12 cellular contexts compared by ENCODE assay signal in the genomic region with DNA sequence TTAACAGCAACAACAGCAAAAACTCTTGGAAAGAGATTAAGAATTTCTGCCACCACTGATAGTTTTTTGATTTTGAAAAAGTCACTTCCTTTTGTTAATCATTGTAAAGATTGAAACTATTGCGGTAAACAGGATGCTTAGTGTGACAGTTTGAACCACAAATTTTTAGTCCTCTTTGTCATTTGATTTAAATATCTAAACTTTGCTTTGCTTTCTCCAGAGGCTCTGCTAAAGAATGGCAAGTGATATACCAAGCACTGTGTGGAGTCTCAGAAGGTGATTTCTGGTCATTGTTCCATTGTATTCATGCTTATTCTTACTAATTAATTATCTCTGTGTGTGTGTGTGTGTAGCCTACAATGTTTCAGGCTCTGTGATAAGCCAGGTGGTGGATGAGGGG.
DNase-seq lines count a peak whose midpoint lies in the region; ATAC-seq and TF ChIP-seq lines count a peak whose summit lies in the region.
"Had no signal": no experiment of that assay in that cellular context is flagged by ENCODE, and none has a peak within 500 bp of the region (broad histone marks: within the 10 kb centered on the region; RNA-seq: fewer than 3 reads in every experiment).

No MANE protein-coding gene starts in this region.

- ATAC-seq in GM18873 (IDR thresholded peaks at IDR 0.05; ENCODE audit: low FRiP score, unreplicated experiment) (peak; percentile 82), GM21825 (IDR thresholded peaks at IDR 0.05; ENCODE audit: unreplicated experiment) (peak; percentile 87), HG03432 (IDR thresholded peaks at IDR 0.05; ENCODE audit: unreplicated experiment) (peak; percentile 68), left ventricle myocardium superior (no peak), PC-3 (no peak)

- POLR2A ChIA-PET in CD4-positive, alpha-beta memory T cell (lab: Charles Lee; ENCODE audit: partially characterized antibody) = interaction anchor here (0.7 to 1.1 kb wide), 2 partner anchors 11 to 83 kb away, joined by 3 read pairs; no protein-coding TSS in a partner anchor
- POLR2A ChIA-PET in OCI-LY7 (lab: Charles Lee) = no interaction called here
- POLR2A ChIA-PET in PC-3 (lab: Charles Lee; ENCODE audit: unreplicated experiment) = no interaction called here

- no peak overlapping the region for H3K27ac ChIP-seq in CD4-positive, alpha-beta memory T cell (ENCODE audit: low read depth, low read length)
- no peak overlapping the region for H3K27ac ChIP-seq in OCI-LY7 (ENCODE audit: low read depth, low read length, poor library complexity, severe bottlenecking)
- H3K27ac ChIP-seq in PC-3 (ENCODE audit: low read length) = no peak overlapping the region
- H3K27ac ChIP-seq: parathyroid adenoma, vagina had no signal

- H3K9me2 ChIP-seq in OCI-LY7 (ENCODE audit: insufficient read depth, low read length) (no peaks in the 10 kb centered on the region), PC-3 (replicated peaks; ENCODE audit: low read length) (no peaks in the 10 kb centered on the region)

- peaks cover 15% of the 10 kb centered on the region for H3K4me1 ChIP-seq in CD4-positive, alpha-beta memory T cell (ENCODE audit: insufficient read depth, low read length)
- H3K4me1 ChIP-seq in OCI-LY7 (ENCODE audit: insufficient read depth, low read length, poor library complexity, severe bottlenecking) (no peaks in the 10 kb centered on the region), PC-3 (ENCODE audit: insufficient read depth, low read length) (no peaks in the 10 kb centered on the region)
- H3K4me1 ChIP-seq: parathyroid adenoma, vagina had no signal

- no peaks in the 10 kb centered on the region for H3K36me3 ChIP-seq in CD4-positive, alpha-beta memory T cell (ENCODE audit: insufficient read depth, low read length)
- H3K36me3 ChIP-seq in OCI-LY7 (ENCODE audit: insufficient read depth, low read length) (no peaks in the 10 kb centered on the region), PC-3 (ENCODE audit: low read depth, low read length) (no peaks in the 10 kb centered on the region)
- H3K36me3 ChIP-seq: vagina had no signal

- peak in 2 of 5 donors; percentile 4 to 8 for DNase-seq in CD4-positive, alpha-beta memory T cell
- no peak for DNase-seq in hypothalamus (lab: John Stamatoyannopoulos, UW)
- no peak for DNase-seq in OCI-LY7 (ENCODE audit: low spot score)
- DNase-seq in left ventricle myocardium superior = no peak
- no peak for DNase-seq in PC-3
- DNase-seq: activated naive CD4-positive, alpha-beta T cell; NCI-H2107 had no signal

- TF ChIP-seq CTCF in OCI-LY7 (conservative IDR thresholded peaks at IDR 0.05; ENCODE audit: low read length) (no peak), PC-3 (conservative IDR thresholded peaks at IDR 0.05; ENCODE audit: low read depth, low read length) (no peak)

- H4K20me1 ChIP-seq in OCI-LY7 (ENCODE audit: insufficient read depth, low read length) = no peaks in the 10 kb centered on the region
- no peaks in the 10 kb centered on the region for H4K20me1 ChIP-seq in PC-3 (ENCODE audit: low read length)

- intact Hi-C loops in CD4-positive, alpha-beta memory T cell (cut with micrococcal nuclease) = no loop called here
- intact Hi-C loops in OCI-LY7 (cut with micrococcal nuclease; ENCODE audit: unreplicated experiment) = no loop called here
- intact Hi-C loops in left ventricle myocardium superior (cut with micrococcal nuclease) = no loop called here
- intact Hi-C loops in PC-3 (cut with micrococcal nuclease) = no loop called here

- H3K9me3 ChIP-seq in CD4-positive, alpha-beta memory T cell (ENCODE audit: control insufficient read depth in 1 of 2, low read length in 2 of 2) = no peaks in the 10 kb centered on the region
- H3K9me3 ChIP-seq in OCI-LY7 (ENCODE audit: low read length) (no peaks in the 10 kb centered on the region), PC-3 (ENCODE audit: low read length) (no peaks in the 10 kb centered on the region)
- H3K9me3 ChIP-seq: vagina had no signal

- no peak overlapping the region for H3K4me3 ChIP-seq in CD4-positive, alpha-beta memory T cell (ENCODE audit: low read length in 2 of 2)
- H3K4me3 ChIP-seq in OCI-LY7 (ENCODE audit: low read depth, low read length, poor library complexity, severe bottlenecking) = no peak overlapping the region
- no peak overlapping the region for H3K4me3 ChIP-seq in PC-3 (ENCODE audit: low read length)
- H3K4me3 ChIP-seq: vagina had no signal

- no peaks in the 10 kb centered on the region for H3K36me3 Mint-ChIP-seq in CD4-positive, alpha-beta memory T cell

- peak overlapping the region in 5 of 8 donors; percentile 0 to 30 (median 19) for H3K4me3 Mint-ChIP-seq in CD4-positive, alpha-beta memory T cell

- H3K4me2 ChIP-seq in OCI-LY7 (ENCODE audit: low read length) = no peak overlapping the region
- no peak overlapping the region for H3K4me2 ChIP-seq in PC-3 (ENCODE audit: low read length)

- no peaks in the 10 kb centered on the region for H3K27me3 ChIP-seq in CD4-positive, alpha-beta memory T cell (ENCODE audit: insufficient read depth, low read length)
- no peaks in the 10 kb centered on the region for H3K27me3 ChIP-seq in PC-3 (ENCODE audit: low read length)
- H3K27me3 ChIP-seq: vagina had no signal

- H3K79me2 ChIP-seq in OCI-LY7 (ENCODE audit: insufficient read depth, low read depth, low read length) (no peaks in the 10 kb centered on the region), PC-3 (ENCODE audit: low read length) (no peaks in the 10 kb centered on the region)
- H3K79me2 ChIP-seq: parathyroid adenoma had no signal

- BruUV-seq in OCI-LY7 (replicated peaks; lab: Mats Ljungman, UMichigan) = no TSS peak
- BruUV-seq in PC-3 (replicated peaks; lab: Mats Ljungman, UMichigan) = no TSS peak

- CTCF ChIA-PET in CD4-positive, alpha-beta memory T cell (lab: Charles Lee; ENCODE audit: partially characterized antibody) = no interaction called here
- CTCF ChIA-PET in OCI-LY7 (lab: Charles Lee; ENCODE audit: unreplicated experiment) = no interaction called here
- CTCF ChIA-PET in PC-3 (lab: Charles Lee) = no interaction called here

- H3K9me3 Mint-ChIP-seq in CD4-positive, alpha-beta memory T cell = peaks cover 0 to 18% (median 10%) of the 10 kb centered on the region in 8 donors

- H3K27ac Mint-ChIP-seq in CD4-positive, alpha-beta memory T cell = peak overlapping the region in 5 of 7 donors; percentile 49 to 86 (median 71)

- H3K27me3 Mint-ChIP-seq in CD4-positive, alpha-beta memory T cell = no peaks in the 10 kb centered on the region

- no peak overlapping the region for H3K9ac ChIP-seq in PC-3 (ENCODE audit: low read length)
- H3K9ac ChIP-seq: parathyroid adenoma had no signal

- H2AFZ ChIP-seq in OCI-LY7 (ENCODE audit: low read length) = no peak overlapping the region
- no peak overlapping the region for H2AFZ ChIP-seq in PC-3 (ENCODE audit: low read length)
- H2AFZ ChIP-seq: parathyroid adenoma had no signal

- H3K4me1 Mint-ChIP-seq in CD4-positive, alpha-beta memory T cell = peaks cover 9 to 26% (median 20%) of the 10 kb centered on the region in 4 donors

- H3F3A ChIP-seq in PC-3 (ENCODE audit: low read length, unreplicated experiment) = no peaks in the 10 kb centered on the region

Comparison
In these comparisons a context has a peak if more than half of its experiments do, and no peak if none do; other contexts are left out.
1. ATAC-seq: peak in GM18873 (single experiment), GM21825 (single experiment) and HG03432 (single experiment); none in left ventricle myocardium superior (single experiment) and PC-3 (single experiment).